Comparison of ENCODE assay signal across 24 cellular contexts in genomic region chr10:124605481-124605855, GRCh38.
DNase-seq lines count a peak whose midpoint lies in the region; ATAC-seq, FAIRE-seq and TF ChIP-seq lines count a peak whose summit lies in the region.
"Had no signal": no experiment of that assay in that cellular context is flagged by ENCODE, and none has a peak within 500 bp of the region (broad histone marks: within the 10 kb centered on the region; RNA-seq: fewer than 3 reads in every experiment).

No MANE protein-coding gene starts in this region.

- no peaks in the 10 kb centered on the region for H3K9me2 ChIP-seq in SU-DHL-6 (replicated peaks; ENCODE audit: insufficient read depth, low read length)

- H3K9me3 ChIP-seq in CD4-positive, alpha-beta T cell (ENCODE audit: control insufficient read depth, low read length), result no peaks in the 10 kb centered on the region
- H3K9me3 ChIP-seq in SU-DHL-6 (ENCODE audit: insufficient read depth, low read length) (no peaks in the 10 kb centered on the region), kidney (ENCODE audit: control insufficient read depth in 1 of 2, low read length in 2 of 2) (no peaks in the 10 kb centered on the region)
- H3K9me3 ChIP-seq: gastroesophageal sphincter, Peyer's patch, upper lobe of left lung had no signal

- no peaks in the 10 kb centered on the region for H3K9me3 Mint-ChIP-seq in CD4-positive, alpha-beta T cell
- no peaks in the 10 kb centered on the region for H3K9me3 Mint-ChIP-seq in stimulated activated memory B cell treated with anti-CD40 and anti-IgM and Interleukin-4, amounts not matched to agents 10 μg/mL and 1 μg/mL and 100 μg/mL, for 72 hours
- H3K9me3 Mint-ChIP-seq in activated T-helper 17 cell treated with anti-CD3 and anti-CD28 coated beads, Interleukin-2, amount 50 U/mL, for 72 hours, result no peaks in the 10 kb centered on the region
- H3K9me3 Mint-ChIP-seq: activated CD4-positive, alpha-beta memory T cell treated with anti-CD3 and anti-CD28 coated beads for 36 hours had no signal

- no peaks in the 10 kb centered on the region for H3K27me3 ChIP-seq in CD4-positive, alpha-beta T cell (ENCODE audit: control insufficient read depth, insufficient read depth, low read length)
- H3K27me3 ChIP-seq in SU-DHL-6 (ENCODE audit: low read length), result no peaks in the 10 kb centered on the region
- H3K27me3 ChIP-seq: gastroesophageal sphincter, Peyer's patch, upper lobe of left lung had no signal

- no peak for ATAC-seq in CD4-positive, alpha-beta T cell (ENCODE audit: poor library complexity)
- ATAC-seq in stimulated activated memory B cell treated with anti-CD40 and anti-IgM and Interleukin-4, amounts not matched to agents 10 μg/mL and 1 μg/mL and 100 μg/mL, for 72 hours, result no peak
- ATAC-seq in activated T-helper 17 cell treated with anti-CD3 and anti-CD28 coated beads, Interleukin-2, amount 50 U/mL, for 72 hours (replicated peaks), result no peak
- ATAC-seq: gastroesophageal sphincter had no signal

- DNase-seq in CD4-positive, alpha-beta T cell, result no peak
- peak; percentile 43 for DNase-seq in kidney
- no peak for DNase-seq in GF-D8 (lab: John Stamatoyannopoulos, UW)
- no peak for DNase-seq in H4 (ENCODE audit: low spot score)
- DNase-seq: activated CD4-positive, alpha-beta memory T cell treated with anti-CD3 and anti-CD28 coated beads for 36 hours; activated CD4-positive, CD25-positive, alpha-beta regulatory T cell treated with anti-CD3 and anti-CD28 coated beads, Interleukin-2, amount 50 U/mL, for 72 hours; DMS79 treated with DMSO at 0.1 percent for 48 hours; mesendoderm; NCI-H1048; NCI-H187 treated with DMSO at 0.1 percent for 48 hours; NCI-H524 treated with DMSO at 0.1 percent for 48 hours; Peyer's patch; small intestine; stimulated activated CD4-positive, alpha-beta T cell treated with anti-CD3 and anti-CD28 coated beads, Interleukin-1b, Interleukin-23, amount 100 ng/mL, for 48 hours; stimulated activated CD8-positive, alpha-beta memory T cell treated with anti-CD3 and anti-CD28 coated beads, Interleukin-4, amount 100 ng/mL, for 48 hours had no signal

- no peaks in the 10 kb centered on the region for H3K27me3 Mint-ChIP-seq in CD4-positive, alpha-beta T cell
- no peaks in the 10 kb centered on the region for H3K27me3 Mint-ChIP-seq in stimulated activated memory B cell treated with anti-CD40 and anti-IgM and Interleukin-4, amounts not matched to agents 10 μg/mL and 1 μg/mL and 100 μg/mL, for 72 hours
- no peaks in the 10 kb centered on the region for H3K27me3 Mint-ChIP-seq in activated T-helper 17 cell treated with anti-CD3 and anti-CD28 coated beads, Interleukin-2, amount 50 U/mL, for 72 hours
- H3K27me3 Mint-ChIP-seq: activated CD4-positive, alpha-beta memory T cell treated with anti-CD3 and anti-CD28 coated beads for 36 hours; activated naive CD8-positive, alpha-beta T cell had no signal

- H3K4me3 ChIP-seq in SU-DHL-6 (ENCODE audit: insufficient read depth, low read length, poor library complexity, severe bottlenecking), result no peak overlapping the region
- H3K4me3 ChIP-seq in kidney (ENCODE audit: low read length in 2 of 2), result no peak overlapping the region
- H3K4me3 ChIP-seq: gastroesophageal sphincter, Peyer's patch, upper lobe of left lung had no signal

- H3K27ac ChIP-seq in CD4-positive, alpha-beta T cell (ENCODE audit: low read depth, low read length), result no peak overlapping the region
- H3K27ac ChIP-seq in SU-DHL-6 (ENCODE audit: low read depth, low read length) (peak overlapping the region; percentile 99), kidney (ENCODE audit: low read depth in 2 of 2, low read length in 2 of 2) (no peak overlapping the region)
- H3K27ac ChIP-seq: C4-2B, upper lobe of left lung had no signal

- no peaks in the 10 kb centered on the region for H3K36me3 Mint-ChIP-seq in CD4-positive, alpha-beta T cell (ENCODE audit: low read depth)
- H3K36me3 Mint-ChIP-seq in stimulated activated memory B cell treated with anti-CD40 and anti-IgM and Interleukin-4, amounts not matched to agents 10 μg/mL and 1 μg/mL and 100 μg/mL, for 72 hours, result no peaks in the 10 kb centered on the region
- no peaks in the 10 kb centered on the region for H3K36me3 Mint-ChIP-seq in activated T-helper 17 cell treated with anti-CD3 and anti-CD28 coated beads, Interleukin-2, amount 50 U/mL, for 72 hours (ENCODE audit: low read depth)
- H3K36me3 Mint-ChIP-seq: activated CD4-positive, alpha-beta memory T cell treated with anti-CD3 and anti-CD28 coated beads for 36 hours; activated naive CD8-positive, alpha-beta T cell had no signal

- H3K27ac Mint-ChIP-seq in CD4-positive, alpha-beta T cell, result peak overlapping the region; percentile 44
- H3K27ac Mint-ChIP-seq in stimulated activated memory B cell treated with anti-CD40 and anti-IgM and Interleukin-4, amounts not matched to agents 10 μg/mL and 1 μg/mL and 100 μg/mL, for 72 hours, result peak overlapping the region; percentile 88
- H3K27ac Mint-ChIP-seq in activated T-helper 17 cell treated with anti-CD3 and anti-CD28 coated beads, Interleukin-2, amount 50 U/mL, for 72 hours, result no peak overlapping the region
- H3K27ac Mint-ChIP-seq: activated CD4-positive, alpha-beta memory T cell treated with anti-CD3 and anti-CD28 coated beads for 36 hours; activated naive CD8-positive, alpha-beta T cell had no signal

- no peak for TF ChIP-seq CTCF in CD4-positive, alpha-beta T cell (IDR thresholded peaks at IDR 0.05)
- TF ChIP-seq CTCF in SU-DHL-6 (IDR thresholded peaks at IDR 0.05; ENCODE audit: insufficient read depth, low read length, poor library complexity, severe bottlenecking) (no peak), kidney (IDR thresholded peaks at IDR 0.05; ENCODE audit: borderline replicate concordance, extremely low read depth, insufficient read depth) (no peak)

- CTCF ChIA-PET in CD4-positive, alpha-beta T cell (lab: Charles Lee), result no interaction called here

- peak overlapping the region; percentile 85 for H3K9ac ChIP-seq in SU-DHL-6 (ENCODE audit: low read length)
- H3K9ac ChIP-seq in kidney (ENCODE audit: low read length in 2 of 2), result no peak overlapping the region

- intact Hi-C loops in CD4-positive, alpha-beta T cell (cut with DNase I, micrococcal nuclease), result no loop called here
- intact Hi-C loops in kidney (cut with DNase I), result no loop called here

- no peaks in the 10 kb centered on the region for H3K4me1 Mint-ChIP-seq in CD4-positive, alpha-beta T cell (ENCODE audit: low read depth)
- peaks cover 62% of the 10 kb centered on the region for H3K4me1 Mint-ChIP-seq in stimulated activated memory B cell treated with anti-CD40 and anti-IgM and Interleukin-4, amounts not matched to agents 10 μg/mL and 1 μg/mL and 100 μg/mL, for 72 hours
- peaks cover 5% of the 10 kb centered on the region for H3K4me1 Mint-ChIP-seq in activated T-helper 17 cell treated with anti-CD3 and anti-CD28 coated beads, Interleukin-2, amount 50 U/mL, for 72 hours

- H3K4me1 ChIP-seq in kidney (ENCODE audit: control insufficient read depth in 1 of 2, insufficient read depth in 1 of 2, low read depth in 1 of 2, low read length in 2 of 2), result peaks cover 0 to 5% of the 10 kb centered on the region in 2 donors
- H3K4me1 ChIP-seq: gastroesophageal sphincter, upper lobe of left lung had no signal

- H2AFZ ChIP-seq in SU-DHL-6 (ENCODE audit: low read depth, low read length, severe bottlenecking), result no peak overlapping the region

- H3K4me3 Mint-ChIP-seq in CD4-positive, alpha-beta T cell, result no peak overlapping the region
- H3K4me3 Mint-ChIP-seq in stimulated activated memory B cell treated with anti-CD40 and anti-IgM and Interleukin-4, amounts not matched to agents 10 μg/mL and 1 μg/mL and 100 μg/mL, for 72 hours, result peak overlapping the region; percentile 10
- no peak overlapping the region for H3K4me3 Mint-ChIP-seq in activated T-helper 17 cell treated with anti-CD3 and anti-CD28 coated beads, Interleukin-2, amount 50 U/mL, for 72 hours
- H3K4me3 Mint-ChIP-seq: activated CD4-positive, alpha-beta memory T cell treated with anti-CD3 and anti-CD28 coated beads for 36 hours; activated naive CD8-positive, alpha-beta T cell had no signal

- POLR2A ChIA-PET in CD4-positive, alpha-beta T cell (lab: Charles Lee), result no interaction called here

- H3F3A ChIP-seq in SU-DHL-6 (ENCODE audit: insufficient read depth), result peaks cover 75% of the 10 kb centered on the region

- H4K20me1 ChIP-seq in SU-DHL-6 (ENCODE audit: low read depth, low read length), result no peaks in the 10 kb centered on the region

- peak overlapping the region; percentile 65 for H3K4me2 ChIP-seq in SU-DHL-6 (ENCODE audit: low read depth, low read length, poor library complexity, severe bottlenecking)

- no peaks in the 10 kb centered on the region for H3K79me2 ChIP-seq in SU-DHL-6 (ENCODE audit: insufficient read depth, low read length)

- H3K36me3 ChIP-seq in SU-DHL-6 (ENCODE audit: low read length), result no peaks in the 10 kb centered on the region
- H3K36me3 ChIP-seq in kidney (ENCODE audit: control insufficient read depth in 1 of 2, insufficient read depth in 2 of 2, low read length in 2 of 2), result no peaks in the 10 kb centered on the region
- H3K36me3 ChIP-seq: gastroesophageal sphincter, Peyer's patch, upper lobe of left lung had no signal

- FAIRE-seq in kidney (lab: Jason Lieb, UNC), result no peak
- FAIRE-seq: endothelial cell of umbilical vein, small intestine, TTC549 had no signal
